ENCODE assay signal across 15 cellular contexts in the genomic region with DNA sequence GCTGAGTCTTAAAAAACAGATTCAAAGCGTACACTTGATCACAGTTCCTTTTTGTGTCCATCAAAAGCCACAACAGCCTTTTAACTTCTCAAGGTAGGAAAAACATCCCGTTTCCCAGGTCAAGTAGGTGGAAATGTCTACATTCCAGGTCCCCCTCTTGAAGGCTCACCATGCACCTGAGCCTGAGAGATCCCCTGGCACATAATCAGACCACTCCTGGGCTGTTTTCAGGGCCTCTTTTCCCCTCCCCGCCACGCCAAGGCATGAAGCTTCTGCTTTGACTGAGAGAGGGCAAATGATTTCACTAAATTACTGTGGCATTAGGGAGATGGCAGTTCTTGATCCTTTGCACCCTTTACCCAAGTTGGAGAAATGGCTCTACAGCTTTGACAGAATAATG. TPM values are rescaled to one million over a fixed set of nuclear protein-coding genes. Genes with fewer than 3 reads are reported as not detected.
A peak's percentile ranks its signal among the peaks of the same experiment; 100 is the strongest.
DNase-seq lines count a peak whose midpoint lies in the region; ATAC-seq and TF ChIP-seq lines count a peak whose summit lies in the region.
"Had no signal": no experiment of that assay in that cellular context is flagged by ENCODE, and none has a peak within 500 bp of the region (broad histone marks: within the 10 kb centered on the region; RNA-seq: fewer than 3 reads in every experiment).

No MANE protein-coding gene starts in this region.

- peaks cover 20 to 25% of the 10 kb centered on the region in 2 donors for H3K27me3 Mint-ChIP-seq in effector memory CD8-positive, alpha-beta T cell

- H3K36me3 Mint-ChIP-seq in effector memory CD8-positive, alpha-beta T cell (ENCODE audit: insufficient read depth), result no peaks in the 10 kb centered on the region
- H3K36me3 Mint-ChIP-seq: CD4-positive, alpha-beta memory T cell had no signal

- 0 out of 2 replicates have a peak overlapping the region, but pooled peaks have one; percentile 4 for H3K14ac ChIP-seq in IMR-90 (replicated peaks; ENCODE audit: low read depth, low read length)

- no peaks in the 10 kb centered on the region for H3K9me3 ChIP-seq in A673 (ENCODE audit: low read depth, low read length, poor library complexity, severe bottlenecking)
- H3K9me3 ChIP-seq in IMR-90 (ENCODE audit: control insufficient read depth, insufficient read depth, low read length), result no peaks in the 10 kb centered on the region
- H3K9me3 ChIP-seq in lower lobe of right lung, result no peaks in the 10 kb centered on the region
- no peaks in the 10 kb centered on the region for H3K9me3 ChIP-seq in upper lobe of right lung
- H3K9me3 ChIP-seq: HAP-1 had no signal

- no peak overlapping the region for H2BK120ac ChIP-seq in IMR-90 (ENCODE audit: low read depth, low read length)

- H3K4me2 ChIP-seq in IMR-90 (ENCODE audit: low read depth, low read length), result no peak overlapping the region

- H2BK20ac ChIP-seq in IMR-90 (ENCODE audit: low read depth, low read length), result no peak overlapping the region

- no peak overlapping the region for H3K56ac ChIP-seq in IMR-90 (ENCODE audit: extremely low read depth, insufficient read depth, low read length)

- H3K4ac ChIP-seq in IMR-90 (ENCODE audit: low read depth, low read length), result no peak overlapping the region

- H3K4me3 ChIP-seq in A673 (ENCODE audit: low read depth, low read length, poor library complexity, severe bottlenecking) (no peak overlapping the region), IMR-90 (ENCODE audit: insufficient read depth, low read depth, low read length) (no peak overlapping the region), lower lobe of right lung (no peak overlapping the region), upper lobe of right lung (no peak overlapping the region)
- H3K4me3 ChIP-seq: HAP-1 had no signal

- peaks cover 14% of the 10 kb centered on the region for H3K36me3 ChIP-seq in A673 (ENCODE audit: insufficient read depth, low read length, poor library complexity, severe bottlenecking)
- peaks cover 23% of the 10 kb centered on the region for H3K36me3 ChIP-seq in IMR-90 (ENCODE audit: control insufficient read depth, insufficient read depth, low read length)
- H3K36me3 ChIP-seq in lower lobe of right lung, result peaks cover 36% of the 10 kb centered on the region
- peaks cover 32% of the 10 kb centered on the region for H3K36me3 ChIP-seq in upper lobe of right lung

- no peak for TF ChIP-seq POLR2A in IMR-90 (IDR thresholded peaks at IDR 0.05; ENCODE audit: low read depth, low read length)

- peaks cover 20 to 77% of the 10 kb centered on the region in 2 experiments for H3K79me1 ChIP-seq in IMR-90 (ENCODE audit: low read depth in 1 of 2, low read length in 2 of 2)

- no peaks in the 10 kb centered on the region for H3K27me3 ChIP-seq in A673 (replicated peaks; ENCODE audit: insufficient read depth, low read depth, low read length, poor library complexity)
- H3K27me3 ChIP-seq in IMR-90 (ENCODE audit: control insufficient read depth, insufficient read depth, low read length), result no peaks in the 10 kb centered on the region
- no peaks in the 10 kb centered on the region for H3K27me3 ChIP-seq in lower lobe of right lung (ENCODE audit: low read depth)
- H3K27me3 ChIP-seq in upper lobe of right lung, result no peaks in the 10 kb centered on the region

- H3K27ac Mint-ChIP-seq in effector memory CD8-positive, alpha-beta T cell, result no peak overlapping the region
- H3K27ac Mint-ChIP-seq: B cell; CD4-positive, alpha-beta memory T cell had no signal

- H2BK5ac ChIP-seq in IMR-90 (ENCODE audit: low read depth, low read length, poor library complexity, severe bottlenecking), result no peak overlapping the region

- H3K4me1 ChIP-seq in A673 (ENCODE audit: insufficient read depth, low read length, poor library complexity, severe bottlenecking), result peaks cover 44% of the 10 kb centered on the region
- H3K4me1 ChIP-seq in IMR-90 (ENCODE audit: control insufficient read depth, insufficient read depth, low read length), result peaks cover 29% of the 10 kb centered on the region
- peaks cover 51% of the 10 kb centered on the region for H3K4me1 ChIP-seq in lower lobe of right lung
- H3K4me1 ChIP-seq in upper lobe of right lung, result peaks cover 36% of the 10 kb centered on the region

- intact Hi-C loops in A673 (cut with micrococcal nuclease; ENCODE audit: unreplicated experiment), result no loop called here
- intact Hi-C loops in IMR-90 (cut with micrococcal nuclease), result no loop called here
- intact Hi-C loops in lower lobe of right lung (cut with DNase I), result no loop called here
- intact Hi-C loops in upper lobe of right lung (cut with DNase I), result no loop called here

- no peak for TF ChIP-seq RAD21 in IMR-90 (IDR thresholded peaks at IDR 0.05; ENCODE audit: low read length)

- no peak overlapping the region for H2AFZ ChIP-seq in IMR-90 (replicated peaks; ENCODE audit: low read length, poor library complexity)

- 100% methylated on average over 1 of the region's 4 CpGs; no CpG with 5 or more reads in 1 of the 2 experiments for WGBS in IMR-90 (ENCODE audit: extremely low coverage in 2 of 2, insufficient read length in 1 of 2), 2 experiments

- dilution Hi-C loops in IMR-90 (cut with HindIII; ENCODE audit: low sequenced_read_pairs, unreplicated experiment), result no loop called here

- H2BK15ac ChIP-seq in IMR-90 (ENCODE audit: low read depth, low read length), result no peak overlapping the region

- no peak overlapping the region for H3K18ac ChIP-seq in IMR-90 (ENCODE audit: low read depth, low read length)

- H3K9me1 ChIP-seq in IMR-90 (ENCODE audit: insufficient read depth, low read length), result peaks cover 35% of the 10 kb centered on the region

- H4K20me1 ChIP-seq in IMR-90 (ENCODE audit: insufficient read depth, low read length), result peaks cover 81% of the 10 kb centered on the region

- ATAC-seq in IMR-90 (ENCODE audit: low read depth), result no peak
- peak; percentile 56 to 66 for ATAC-seq in lower lobe of right lung
- peak; percentile 62 for ATAC-seq in upper lobe of right lung
- no peak for ATAC-seq in effector memory CD8-positive, alpha-beta T cell (replicated peaks)

- no peak overlapping the region for H4K5ac ChIP-seq in IMR-90 (ENCODE audit: low read depth, low read length)

- no peak for TF ChIP-seq CTCF in A673 (conservative IDR thresholded peaks at IDR 0.05; ENCODE audit: low read depth, low read length)
- no peak for TF ChIP-seq CTCF in IMR-90 (conservative IDR thresholded peaks at IDR 0.05; ENCODE audit: low read depth, low read length)
- TF ChIP-seq CTCF in lower lobe of right lung (IDR thresholded peaks at IDR 0.05), result no peak
- TF ChIP-seq CTCF in upper lobe of right lung (IDR thresholded peaks at IDR 0.05), result no peak

- peak overlapping the region; percentile 39; the same call in 1 of the 2 replicates for H3K23ac ChIP-seq in IMR-90 (ENCODE audit: low read depth, low read length)

- CTCF ChIA-PET in A673 (lab: Charles Lee) (interaction anchor here (1.1 kb wide), 1 partner anchor 51 kb away, joined by 4 read pairs; no protein-coding TSS in a partner anchor), IMR-90 (lab: Yijun Ruan, JAX) (interaction anchor here (1.9 kb wide), 1 partner anchor 51 kb away, joined by 7 read pairs; no protein-coding TSS in a partner anchor)

- no peak overlapping the region for H4K91ac ChIP-seq in IMR-90 (ENCODE audit: insufficient read depth, low read depth, low read length)

- DNase-seq in A673 (ENCODE audit: low spot score) (no peak), IMR-90 (no peak), lower lobe of right lung (no peak), upper lobe of right lung (no peak), NCI-H1694 (lab: John Stamatoyannopoulos, UW) (no peak), CD1c-positive myeloid dendritic cell (ENCODE audit: extremely low spot score) (no peak)
- no peak for DNase-seq in effector memory CD8-positive, alpha-beta T cell
- DNase-seq: C1 segment of cervical spinal cord; CD4-positive, alpha-beta memory T cell; DMS153; DMS79 treated with DMSO at 0.1 percent for 48 hours; EL; GOT3 had no signal

- H2AK5ac ChIP-seq in IMR-90 (ENCODE audit: low read depth, low read length), result no peak overlapping the region

- in situ Hi-C loops in IMR-90 (cut with MboI; ENCODE audit: low sequenced_read_pairs), result loop anchor here (5.0 kb wide), 1 partner anchor 48 kb away; no protein-coding TSS in a partner anchor

- H2AK9ac ChIP-seq in IMR-90 (replicated peaks; ENCODE audit: low read depth, low read length, poor library complexity), result no peak overlapping the region

- no peaks in the 10 kb centered on the region for H3K9me3 Mint-ChIP-seq in effector memory CD8-positive, alpha-beta T cell
- H3K9me3 Mint-ChIP-seq: CD4-positive, alpha-beta memory T cell had no signal

- no peak overlapping the region for H3K4me3 Mint-ChIP-seq in effector memory CD8-positive, alpha-beta T cell
- H3K4me3 Mint-ChIP-seq: B cell; CD4-positive, alpha-beta memory T cell had no signal

- POLR2A ChIA-PET in A673 (lab: Charles Lee; ENCODE audit: low non-redundant PET), result no interaction called here
- POLR2A ChIA-PET in IMR-90 (lab: Charles Lee; ENCODE audit: unreplicated experiment), result no interaction called here

- H3K4me1 Mint-ChIP-seq in effector memory CD8-positive, alpha-beta T cell (ENCODE audit: low read depth in 2 of 2), result no peaks in the 10 kb centered on the region
- H3K4me1 Mint-ChIP-seq: B cell; CD4-positive, alpha-beta memory T cell had no signal

- H3K9ac ChIP-seq in IMR-90 (ENCODE audit: low read depth, low read length), result no peak overlapping the region

- peak overlapping the region; percentile 13 for H3K27ac ChIP-seq in A673 (ENCODE audit: low read depth, low read length, poor library complexity, severe bottlenecking)
- no peak overlapping the region for H3K27ac ChIP-seq in IMR-90 (ENCODE audit: insufficient read depth, low read length)
- peak overlapping the region; percentile 42 for H3K27ac ChIP-seq in lower lobe of right lung
- no peak overlapping the region for H3K27ac ChIP-seq in upper lobe of right lung

- H4K8ac ChIP-seq in IMR-90 (ENCODE audit: low read depth in 2 of 2, low read length in 2 of 2), result peak overlapping the region in 1 of 2 experiments; percentile 3; a peak in 1 of 4 replicates

- BruUV-seq in A673 (replicated peaks; lab: Mats Ljungman, UMichigan), result no TSS peak
- no TSS peak for BruUV-seq in IMR-90 (replicated peaks; lab: Mats Ljungman, UMichigan)

TF ChIP-seq in IMR-90, 13 proteins besides CTCF, POLR2A, EP300 and RAD21 (continues in another document):
- TF ChIP-seq, protein P1, sequence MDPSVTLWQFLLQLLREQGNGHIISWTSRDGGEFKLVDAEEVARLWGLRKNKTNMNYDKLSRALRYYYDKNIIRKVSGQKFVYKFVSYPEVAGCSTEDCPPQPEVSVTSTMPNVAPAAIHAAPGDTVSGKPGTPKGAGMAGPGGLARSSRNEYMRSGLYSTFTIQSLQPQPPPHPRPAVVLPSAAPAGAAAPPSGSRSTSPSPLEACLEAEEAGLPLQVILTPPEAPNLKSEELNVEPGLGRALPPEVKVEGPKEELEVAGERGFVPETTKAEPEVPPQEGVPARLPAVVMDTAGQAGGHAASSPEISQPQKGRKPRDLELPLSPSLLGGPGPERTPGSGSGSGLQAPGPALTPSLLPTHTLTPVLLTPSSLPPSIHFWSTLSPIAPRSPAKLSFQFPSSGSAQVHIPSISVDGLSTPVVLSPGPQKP (IDR thresholded peaks at IDR 0.05; ENCODE audit: borderline replicate concordance, low read depth, low read length), result no peak

RNA-seq across cellular contexts. Expression of a gene that starts 21.7 kb away (rescaled TPM):
- 233 and 260 TPM in 2 replicates for total RNA-seq in A673 (2021)
- total RNA-seq in IMR-90 (2012; rRNA removed), result 552 and 592 TPM in 2 replicates
- polyA plus RNA-seq in IMR-90 (2012; rRNA removed), result 214 and 249 TPM in 2 replicates
- 118 and 124 TPM in 2 replicates for polyA plus RNA-seq in IMR-90 (2012; cell fraction: cytosol; rRNA removed)
- 47.8 and 219 TPM in 2 replicates for polyA plus RNA-seq in IMR-90 (2012; cell fraction: nucleus; rRNA removed; ENCODE audit: low replicate concordance)
- total RNA-seq in lower lobe of right lung, result 151 TPM
- 215 TPM for total RNA-seq in upper lobe of right lung

Comparison
In these comparisons a context has a peak if more than half of its experiments do, and no peak if none do; other contexts are left out.
1. H3K27ac ChIP-seq: peak in A673 (single experiment) and lower lobe of right lung (single experiment); none in IMR-90 (single experiment) and upper lobe of right lung (single experiment).
2. ATAC-seq: peak in lower lobe of right lung (2 of 2) and upper lobe of right lung (single experiment); none in IMR-90 (single experiment) and effector memory CD8-positive, alpha-beta T cell (single experiment).